ENCODE assay signal across 8 cellular contexts in genomic region chr4:152535903-152536544, GRCh38.
DNase-seq lines count a peak whose midpoint lies in the region; ATAC-seq lines count a peak whose summit lies in the region.

FBXW7 (minus strand) TSS chr4:152536092; CDS start chr4:152411803, 124,289 bp downstream.

- DNase-seq in AG08396 (ENCODE audit: low spot score) (peak; percentile 98), NCI-H345 treated with DMSO at 0.1 percent for 48 hours (lab: John Stamatoyannopoulos, UW; ENCODE audit: unreplicated experiment) (peak; percentile 90), iris pigment epithelial cell (ENCODE audit: low read depth) (peak; percentile 99)
- peak; percentile 98 to 99 (median 99) for DNase-seq in activated CD4-positive, CD25-positive, alpha-beta regulatory T cell (lab: John Stamatoyannopoulos, UW)
- peak; percentile 100 for DNase-seq in central memory CD4-positive, alpha-beta T cell
- peak; percentile 98 for DNase-seq in stimulated activated CD4-positive, alpha-beta T cell treated with anti-CD3 and anti-CD28 coated beads, Interleukin-12 subunit alpha, Interleukin-12 subunit beta, amount 100 ng/mL, for 4 hours

- ATAC-seq in GM19023 (IDR thresholded peaks at IDR 0.05; ENCODE audit: unreplicated experiment) (peak; percentile 85), HG03280 (IDR thresholded peaks at IDR 0.05; ENCODE audit: unreplicated experiment) (peak; percentile 87)

Comparison
In these comparisons a context has a peak if more than half of its experiments do, and no peak if none do; other contexts are left out.
1. Peak in every context shown above with its lines: DNase-seq and ATAC-seq.